Comparison of ENCODE assay signal across 1 cellular context in the genomic region with DNA sequence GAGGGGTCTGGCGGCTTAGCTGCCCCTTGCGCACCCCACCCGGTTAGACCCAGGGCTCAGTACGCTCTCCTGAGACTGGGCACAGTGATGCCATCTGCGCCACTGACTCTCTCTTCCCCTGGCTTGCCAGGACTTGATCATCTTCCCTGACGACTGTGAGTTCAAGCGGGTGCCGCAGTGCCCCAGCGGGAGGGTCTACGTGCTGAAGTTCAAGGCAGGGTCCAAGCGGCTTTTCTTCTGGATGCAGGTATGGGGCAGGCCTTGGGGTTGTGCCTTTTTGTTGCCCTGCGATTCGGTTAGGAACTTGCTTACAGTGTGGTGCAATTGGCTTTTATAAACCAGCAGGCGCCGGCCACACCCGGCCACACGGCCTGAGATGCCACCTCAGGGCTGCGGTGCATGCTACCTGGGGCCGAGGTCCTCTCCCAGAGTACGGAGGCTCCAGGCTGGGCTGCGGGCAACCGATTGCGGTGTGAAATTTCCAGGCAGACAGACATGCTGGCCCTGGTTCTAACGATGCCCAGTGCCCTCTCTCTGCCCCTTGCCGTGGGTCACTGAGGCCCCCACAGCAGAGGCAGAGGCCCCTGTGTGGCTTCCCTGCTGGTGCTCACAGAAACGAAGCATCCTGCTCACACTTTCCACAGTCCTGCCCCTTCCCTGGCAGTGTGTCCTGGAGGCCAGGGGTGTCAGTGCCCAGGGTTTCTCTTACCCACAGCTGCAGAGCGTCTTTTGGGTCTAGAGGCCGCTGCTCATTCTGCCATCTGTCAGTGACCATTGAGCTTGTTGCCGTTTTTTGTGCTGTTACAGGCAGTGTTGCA.
TF ChIP-seq lines count a peak whose summit lies in the region.

No MANE protein-coding gene starts in this region.

TF ChIP-seq in endothelial cell of umbilical vein, 7 proteins besides CTCF, POLR2A, EP300 and RAD21:
- TF ChIP-seq JUN (IDR thresholded peaks at IDR 0.05; ENCODE audit: borderline replicate concordance, insufficient read depth, insufficient read length, low read depth), result no peak
TF ChIP-seq in endothelial cell of umbilical vein: peak in this region for 0.
